ENCODE assay signal across 8 cellular contexts in the genomic region with DNA sequence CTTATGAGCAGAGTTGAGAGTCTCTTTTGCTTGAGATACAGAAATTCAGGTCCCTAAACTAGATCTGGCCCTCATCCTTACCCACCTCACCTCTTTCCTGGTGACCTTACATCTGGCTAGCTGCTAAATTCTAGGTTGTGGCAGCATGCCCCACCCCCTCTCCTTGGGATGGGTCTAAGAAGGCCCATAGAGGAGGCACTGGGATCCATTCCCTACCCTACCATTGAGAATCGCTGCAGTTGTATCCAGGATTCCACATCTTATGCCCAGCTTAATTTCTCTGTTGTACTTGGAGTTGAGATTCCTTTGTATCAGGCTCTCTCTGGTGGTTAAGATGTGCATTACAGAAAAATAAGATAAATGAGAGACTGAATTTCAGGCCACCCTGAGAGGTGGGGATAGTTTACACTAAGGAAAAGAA. TPM values are rescaled to one million over a fixed set of nuclear protein-coding genes. Genes with fewer than 3 reads are reported as not detected.
DNase-seq lines count a peak whose midpoint lies in the region; ATAC-seq and TF ChIP-seq lines count a peak whose summit lies in the region.

No MANE protein-coding gene starts in this region.

- peak overlapping the region; percentile 20; the same call in 1 of the 2 replicates for H3K27ac ChIP-seq in KMS-11
- H3K27ac ChIP-seq in muscle layer of colon (ENCODE audit: low read depth, low read length) = no peak overlapping the region

- H2AFZ ChIP-seq in KMS-11 (ENCODE audit: low read depth) = no peak overlapping the region

- no peak overlapping the region for H3K4me2 ChIP-seq in KMS-11

- no peak overlapping the region for H3K4me3 ChIP-seq in KMS-11 (IDR thresholded peaks at IDR 0.05; ENCODE audit: insufficient read depth, low read depth, low read length)
- H3K4me3 ChIP-seq in muscle layer of colon (ENCODE audit: low read depth in 1 of 2, low read length in 2 of 2) = no peak overlapping the region

- no peaks in the 10 kb centered on the region for H3K9me3 ChIP-seq in muscle layer of colon (ENCODE audit: low read length)

- H3K79me2 ChIP-seq in KMS-11 (ENCODE audit: insufficient read depth, low read depth) = no peaks in the 10 kb centered on the region

- peaks cover 62% of the 10 kb centered on the region for H3K4me1 ChIP-seq in KMS-11 (ENCODE audit: low read depth, poor library complexity, severe bottlenecking)
- peaks cover 13% of the 10 kb centered on the region for H3K4me1 ChIP-seq in muscle layer of colon (ENCODE audit: insufficient read depth, low read length)

- DNase-seq in NCI-H1092 treated with DMSO at 0.1 percent for 48 hours (lab: John Stamatoyannopoulos, UW) = peak; percentile 65
- DNase-seq in NCI-H1092 (lab: John Stamatoyannopoulos, UW) = no peak
- DNase-seq in SK-MEL-5 (ENCODE audit: low read depth, low spot score) = peak; percentile 81
- peak; percentile 31 for DNase-seq in epidermal melanocyte (ENCODE audit: insufficient read length, low spot score)
- DNase-seq in stimulated activated CD8-positive, alpha-beta memory T cell treated with anti-CD3 and anti-CD28 coated beads, Interleukin-4, amount 100 ng/mL, for 48 hours = no peak

- H4K20me1 ChIP-seq in KMS-11 (ENCODE audit: insufficient read depth) = no peaks in the 10 kb centered on the region

- H3K36me3 ChIP-seq in KMS-11 (ENCODE audit: insufficient read depth) (no peaks in the 10 kb centered on the region), muscle layer of colon (ENCODE audit: insufficient read depth, low read length) (peaks cover 27% of the 10 kb centered on the region)

- TF ChIP-seq CTCF in KMS-11 (conservative IDR thresholded peaks at IDR 0.05; ENCODE audit: low read depth, low read length) = peak; percentile 80

- no peak for ATAC-seq in GM18498 (IDR thresholded peaks at IDR 0.05; ENCODE audit: unreplicated experiment)

- H3K9ac ChIP-seq in KMS-11 = no peak overlapping the region
- H3K9ac ChIP-seq in muscle layer of colon (ENCODE audit: low read length) = peak overlapping the region; percentile 5

- in situ Hi-C loops in SK-MEL-5 (cut with HindIII; ENCODE audit: low pct_unique_long_range_greater_than_20kb, low sequenced_read_pairs) = no loop called here

- H3K27me3 ChIP-seq in KMS-11 (ENCODE audit: insufficient read depth, low read depth) (no peaks in the 10 kb centered on the region), muscle layer of colon (ENCODE audit: control insufficient read depth in 1 of 2, insufficient read depth in 2 of 2, low read length in 2 of 2) (no peaks in the 10 kb centered on the region)

RNA-seq across cellular contexts. Expression of a gene that starts 9.5 kb away (rescaled TPM):
- total RNA-seq in SK-MEL-5 (2014; rRNA removed; shearing (Covaris generic)) = 2.6 and 3.3 TPM in 2 replicates
- 7.6 and 11.3 TPM in 2 replicates for polyA plus RNA-seq in SK-MEL-5 (2015; cell fraction: cytosol; rRNA removed)
- 10.2 and 10.5 TPM in 2 replicates for polyA plus RNA-seq in SK-MEL-5 (2015; cell fraction: nucleus; rRNA removed)

RNA-seq across cellular contexts. Expression of a gene that starts 44.6 kb away (rescaled TPM):
- total RNA-seq in SK-MEL-5 (2014; rRNA removed; shearing (Covaris generic)) = 33.8 and 34.1 TPM in 2 replicates
- polyA plus RNA-seq in SK-MEL-5 (2015; cell fraction: cytosol; rRNA removed) = 29.2 and 40.4 TPM in 2 replicates
- polyA plus RNA-seq in SK-MEL-5 (2015; cell fraction: nucleus; rRNA removed) = 18.3 and 19.1 TPM in 2 replicates

RNA-seq across cellular contexts. Expression of a gene that starts 49.6 kb away (rescaled TPM):
- total RNA-seq in SK-MEL-5 (2014; rRNA removed; shearing (Covaris generic)) = 38.7 and 46.9 TPM in 2 replicates
- 110 and 139 TPM in 2 replicates for polyA plus RNA-seq in SK-MEL-5 (2015; cell fraction: cytosol; rRNA removed)
- 39.5 and 43.7 TPM in 2 replicates for polyA plus RNA-seq in SK-MEL-5 (2015; cell fraction: nucleus; rRNA removed)

Comparison
In these comparisons a context has a peak if more than half of its experiments do, and no peak if none do; other contexts are left out.
1. DNase-seq: peak in NCI-H1092 treated with DMSO at 0.1 percent for 48 hours (single experiment), SK-MEL-5 (single experiment) and epidermal melanocyte (single experiment); none in NCI-H1092 (single experiment) and stimulated activated CD8-positive, alpha-beta memory T cell treated with anti-CD3 and anti-CD28 coated beads, Interleukin-4, amount 100 ng/mL, for 48 hours (single experiment).